1 cellular context compared by ENCODE assay signal in the genomic region with DNA sequence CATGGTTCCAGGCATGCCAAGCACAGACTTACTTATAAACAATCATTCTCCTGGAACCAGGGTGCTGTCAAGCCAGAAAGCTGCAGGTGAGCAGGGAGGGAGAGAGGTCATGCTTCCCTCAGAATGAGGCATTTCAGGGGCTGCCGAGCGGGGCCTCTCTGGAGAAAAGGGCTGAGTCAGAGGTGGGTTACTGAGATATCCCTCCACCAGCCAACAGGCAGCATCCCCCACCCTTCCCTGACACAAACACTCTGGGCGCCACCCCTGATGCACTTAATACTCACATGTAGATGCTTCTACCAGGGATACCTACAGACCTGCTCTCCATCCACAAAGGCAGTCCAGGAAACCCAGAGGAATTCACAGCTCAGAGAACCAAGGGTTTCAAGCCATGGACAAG.
TF ChIP-seq lines count a peak whose summit lies in the region.

No MANE protein-coding gene starts in this region.

TF ChIP-seq in K562, 482 proteins besides CTCF, POLR2A, EP300 and RAD21 (continued from another document):
- peak; percentile 47; the same call in 1 of the 2 replicates for TF ChIP-seq CXXC5 (CRISPR knock-in tag; IDR thresholded peaks at IDR 0.05)
- TF ChIP-seq CTBP1 (IDR thresholded peaks at IDR 0.05; ENCODE audit: borderline replicate concordance) = 0 out of 2 replicates have a peak, but pooled peaks have one; percentile 42
- TF ChIP-seq, protein P1, sequence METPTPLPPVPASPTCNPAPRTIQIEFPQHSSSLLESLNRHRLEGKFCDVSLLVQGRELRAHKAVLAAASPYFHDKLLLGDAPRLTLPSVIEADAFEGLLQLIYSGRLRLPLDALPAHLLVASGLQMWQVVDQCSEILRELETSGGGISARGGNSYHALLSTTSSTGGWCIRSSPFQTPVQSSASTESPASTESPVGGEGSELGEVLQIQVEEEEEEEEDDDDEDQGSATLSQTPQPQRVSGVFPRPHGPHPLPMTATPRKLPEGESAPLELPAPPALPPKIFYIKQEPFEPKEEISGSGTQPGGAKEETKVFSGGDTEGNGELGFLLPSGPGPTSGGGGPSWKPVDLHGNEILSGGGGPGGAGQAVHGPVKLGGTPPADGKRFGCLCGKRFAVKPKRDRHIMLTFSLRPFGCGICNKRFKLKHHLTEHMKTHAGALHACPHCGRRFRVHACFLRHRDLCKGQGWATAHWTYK (CRISPR knock-in tag; IDR thresholded peaks at IDR 0.05) = 0 out of 2 replicates have a peak, but pooled peaks have one; percentile 19
- TF ChIP-seq, protein P2, sequence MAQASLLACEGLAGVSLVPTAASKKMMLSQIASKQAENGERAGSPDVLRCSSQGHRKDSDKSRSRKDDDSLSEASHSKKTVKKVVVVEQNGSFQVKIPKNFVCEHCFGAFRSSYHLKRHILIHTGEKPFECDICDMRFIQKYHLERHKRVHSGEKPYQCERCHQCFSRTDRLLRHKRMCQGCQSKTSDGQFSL (CRISPR knock-in tag; IDR thresholded peaks at IDR 0.05) = no peak
- TF ChIP-seq, protein P2 (tag; IDR thresholded peaks at IDR 0.05) = 0 out of 4 replicates have a peak, but pooled peaks of 1 of the 2 experiments have one; percentile 3
- TF ChIP-seq, protein P3, sequence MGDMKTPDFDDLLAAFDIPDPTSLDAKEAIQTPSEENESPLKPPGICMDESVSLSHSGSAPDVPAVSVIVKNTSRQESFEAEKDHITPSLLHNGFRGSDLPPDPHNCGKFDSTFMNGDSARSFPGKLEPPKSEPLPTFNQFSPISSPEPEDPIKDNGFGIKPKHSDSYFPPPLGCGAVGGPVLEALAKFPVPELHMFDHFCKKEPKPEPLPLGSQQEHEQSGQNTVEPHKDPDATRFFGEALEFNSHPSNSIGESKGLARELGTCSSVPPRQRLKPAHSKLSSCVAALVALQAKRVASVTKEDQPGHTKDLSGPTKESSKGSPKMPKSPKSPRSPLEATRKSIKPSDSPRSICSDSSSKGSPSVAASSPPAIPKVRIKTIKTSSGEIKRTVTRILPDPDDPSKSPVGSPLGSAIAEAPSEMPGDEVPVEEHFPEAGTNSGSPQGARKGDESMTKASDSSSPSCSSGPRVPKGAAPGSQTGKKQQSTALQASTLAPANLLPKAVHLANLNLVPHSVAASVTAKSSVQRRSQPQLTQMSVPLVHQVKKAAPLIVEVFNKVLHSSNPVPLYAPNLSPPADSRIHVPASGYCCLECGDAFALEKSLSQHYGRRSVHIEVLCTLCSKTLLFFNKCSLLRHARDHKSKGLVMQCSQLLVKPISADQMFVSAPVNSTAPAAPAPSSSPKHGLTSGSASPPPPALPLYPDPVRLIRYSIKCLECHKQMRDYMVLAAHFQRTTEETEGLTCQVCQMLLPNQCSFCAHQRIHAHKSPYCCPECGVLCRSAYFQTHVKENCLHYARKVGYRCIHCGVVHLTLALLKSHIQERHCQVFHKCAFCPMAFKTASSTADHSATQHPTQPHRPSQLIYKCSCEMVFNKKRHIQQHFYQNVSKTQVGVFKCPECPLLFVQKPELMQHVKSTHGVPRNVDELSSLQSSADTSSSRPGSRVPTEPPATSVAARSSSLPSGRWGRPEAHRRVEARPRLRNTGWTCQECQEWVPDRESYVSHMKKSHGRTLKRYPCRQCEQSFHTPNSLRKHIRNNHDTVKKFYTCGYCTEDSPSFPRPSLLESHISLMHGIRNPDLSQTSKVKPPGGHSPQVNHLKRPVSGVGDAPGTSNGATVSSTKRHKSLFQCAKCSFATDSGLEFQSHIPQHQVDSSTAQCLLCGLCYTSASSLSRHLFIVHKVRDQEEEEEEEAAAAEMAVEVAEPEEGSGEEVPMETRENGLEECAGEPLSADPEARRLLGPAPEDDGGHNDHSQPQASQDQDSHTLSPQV (IDR thresholded peaks at IDR 0.05) = peak; percentile 88
- peak; percentile 52; the same call in 1 of the 2 replicates for TF ChIP-seq MAFK (IDR thresholded peaks at IDR 0.05; ENCODE audit: low read length)
- no peak for TF ChIP-seq SRSF7 (optimal IDR thresholded peaks at IDR 0.05; ENCODE audit: low read depth, low read length)
- TF ChIP-seq ZNF263 (CRISPR knock-in tag; IDR thresholded peaks at IDR 0.05; ENCODE audit: borderline replicate concordance) = 0 out of 2 replicates have a peak, but pooled peaks have one; percentile 9
- peak; percentile 25 for TF ChIP-seq POLR2B (IDR thresholded peaks at IDR 0.05; ENCODE audit: low read depth, partially characterized antibody)
- TF ChIP-seq JUN (IDR thresholded peaks at IDR 0.05; ENCODE audit: borderline replicate concordance, low read depth, low read length) = 0 out of 2 replicates have a peak, but pooled peaks have one; percentile 20
- no peak for TF ChIP-seq JUN (CRISPR knock-in tag; IDR thresholded peaks at IDR 0.05; ENCODE audit: borderline replicate concordance)
- peak; percentile 24 for TF ChIP-seq CBFA2T3 (IDR thresholded peaks at IDR 0.05)
- TF ChIP-seq RNF2 (IDR thresholded peaks at IDR 0.05) = peak; percentile 39; the same call in 1 of the 2 replicates
